8 cellular contexts compared by ENCODE assay signal in the genomic region with DNA sequence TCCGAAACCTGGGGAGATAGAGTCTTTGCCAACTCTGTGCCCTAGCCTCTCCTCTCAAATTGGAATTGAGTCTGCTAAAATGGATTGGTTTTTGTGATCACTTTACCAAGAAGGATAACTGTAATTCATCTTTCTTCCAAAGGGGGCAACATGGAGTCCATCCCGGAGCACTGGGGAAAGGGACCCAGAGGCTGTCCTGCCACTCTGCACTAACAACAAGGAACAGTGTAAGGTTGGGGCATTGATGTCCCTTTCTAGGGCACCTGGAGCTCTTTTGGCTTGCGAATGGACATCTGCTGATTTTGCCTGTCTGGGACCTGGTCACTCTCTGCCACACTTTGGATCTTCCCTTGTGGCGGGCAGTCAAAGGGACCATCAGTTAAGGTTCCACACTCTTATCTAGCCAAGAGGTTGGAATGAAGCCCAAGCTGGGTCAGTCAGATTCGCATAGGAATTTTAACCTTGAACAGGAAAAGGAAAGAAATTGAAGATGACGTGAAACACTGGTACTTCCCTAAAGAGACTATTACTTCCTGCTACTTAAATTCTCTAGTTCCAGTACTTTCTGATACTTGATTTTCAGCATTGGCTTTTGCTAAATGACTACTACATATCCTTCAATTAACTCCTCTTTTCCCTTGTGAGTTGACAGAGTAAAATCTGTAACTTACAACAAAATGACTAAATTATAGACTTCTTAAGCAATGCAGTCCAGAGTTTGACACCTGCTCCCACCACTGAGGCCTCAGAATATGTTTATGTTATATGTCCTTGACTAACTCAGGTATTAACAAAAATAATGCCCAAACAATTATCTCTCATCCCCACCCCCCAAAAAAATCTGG.
DNase-seq lines count a peak whose midpoint lies in the region; ATAC-seq and TF ChIP-seq lines count a peak whose summit lies in the region.

No MANE protein-coding gene starts in this region.

- DNase-seq in GM12864 (ENCODE audit: low read depth) (no peak), HT1080 (ENCODE audit: low read depth) (peak; percentile 34), body of pancreas (peak in 2 of 4 donors; percentile 23 to 30), C1 segment of cervical spinal cord (lab: John Stamatoyannopoulos, UW) (no peak)

- 32 to 45% methylated on average over 6 of the region's 6 CpGs for WGBS in body of pancreas, 2 donors

- no peaks in the 10 kb centered on the region for H3F3A ChIP-seq in neural cell (ENCODE audit: insufficient read depth, low read length, poor library complexity, severe bottlenecking)

- peak; percentile 63 for ATAC-seq in body of pancreas
- no peak for ATAC-seq in GM18868 (IDR thresholded peaks at IDR 0.05; ENCODE audit: unreplicated experiment)
- no peak for ATAC-seq in HG03469 (IDR thresholded peaks at IDR 0.05; ENCODE audit: unreplicated experiment)
- ATAC-seq in GM19452 (IDR thresholded peaks at IDR 0.05; ENCODE audit: unreplicated experiment), result no peak

- H4K20me1 ChIP-seq in neural cell (ENCODE audit: insufficient read depth), result no peaks in the 10 kb centered on the region

- intact Hi-C loops in body of pancreas (cut with DNase I), result no loop called here

- no peaks in the 10 kb centered on the region for H3K4me1 ChIP-seq in body of pancreas

- H3K27ac ChIP-seq in body of pancreas, result no peak overlapping the region
- H3K27ac ChIP-seq in neural cell (ENCODE audit: low read length), result peak overlapping the region; percentile 50

- no peaks in the 10 kb centered on the region for H3K9me2 ChIP-seq in neural cell (ENCODE audit: insufficient read depth, low read length)

- H3K79me2 ChIP-seq in neural cell (replicated peaks; ENCODE audit: insufficient read depth, low read length), result no peaks in the 10 kb centered on the region

- no peak for TF ChIP-seq EP300 in neural cell (conservative IDR thresholded peaks at IDR 0.05; ENCODE audit: poor library complexity, severe bottlenecking)

- H3K36me3 ChIP-seq in body of pancreas (replicated peaks in 1 of 2; ENCODE audit: insufficient read depth in 1 of 2, low read depth in 2 of 2), result no peaks in the 10 kb centered on the region
- H3K36me3 ChIP-seq in neural cell (ENCODE audit: insufficient read depth, low read length), result no peaks in the 10 kb centered on the region

- no peaks in the 10 kb centered on the region for H3K9me3 ChIP-seq in body of pancreas
- no peaks in the 10 kb centered on the region for H3K9me3 ChIP-seq in neural cell (ENCODE audit: low read length)

- TF ChIP-seq RAD21 in neural cell (conservative IDR thresholded peaks at IDR 0.05), result no peak

- no peak overlapping the region for H3K4me2 ChIP-seq in neural cell (ENCODE audit: low read length)

- no peak for TF ChIP-seq POLR2A in body of pancreas (IDR thresholded peaks at IDR 0.05)

- no peak overlapping the region for H3K9ac ChIP-seq in neural cell (ENCODE audit: low read length)

- H3K4me3 ChIP-seq in GM12864 (ENCODE audit: low read depth, low read length), result no peak overlapping the region
- no peak overlapping the region for H3K4me3 ChIP-seq in body of pancreas
- no peak overlapping the region for H3K4me3 ChIP-seq in neural cell (ENCODE audit: low read length)

- no peak overlapping the region for H2AFZ ChIP-seq in neural cell (ENCODE audit: low read depth, low read length)

- H3K27me3 ChIP-seq in body of pancreas (no peaks in the 10 kb centered on the region), neural cell (ENCODE audit: insufficient read depth, low read depth, low read length) (no peaks in the 10 kb centered on the region)

- peak; percentile 77 for TF ChIP-seq CTCF in GM12864 (IDR thresholded peaks at IDR 0.05; ENCODE audit: low read depth, low read length, missing control alignments)
- peak; percentile 15 to 40 (median 35) for TF ChIP-seq CTCF in body of pancreas (IDR thresholded peaks at IDR 0.05)
- TF ChIP-seq CTCF in neural cell (IDR thresholded peaks at IDR 0.05; ENCODE audit: poor library complexity, severe bottlenecking), result peak; percentile 46

TF ChIP-seq in neural cell, 6 proteins besides CTCF, POLR2A, EP300 and RAD21:
- no peak for TF ChIP-seq POLR2AphosphoS5 (IDR thresholded peaks at IDR 0.05)
